In the genomic region with DNA sequence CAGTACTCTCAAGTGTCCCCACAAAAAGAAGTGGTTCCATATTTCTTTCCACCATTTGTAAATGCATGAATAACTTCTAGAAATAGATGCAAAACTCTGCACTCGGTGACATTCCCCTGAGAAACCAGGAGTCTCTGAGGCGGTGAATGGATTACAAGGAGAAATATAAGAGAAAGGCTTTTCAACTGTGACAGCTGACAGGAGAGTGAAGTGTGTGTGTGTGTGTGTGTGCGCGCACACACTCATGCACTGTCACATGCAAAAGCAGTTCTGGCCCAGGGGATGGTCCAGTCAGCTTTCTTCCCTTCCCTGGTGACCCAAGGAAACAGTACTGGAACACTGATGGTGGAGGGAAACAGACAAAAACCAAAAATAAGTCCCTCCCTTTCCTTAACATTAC, we compare ENCODE assay signal across 30 cellular contexts.
"Had no signal": no experiment of that assay in that cellular context is flagged by ENCODE, and none has a peak within 500 bp of the region (broad histone marks: within the 10 kb centered on the region; RNA-seq: fewer than 3 reads in every experiment).

No MANE protein-coding gene starts in this region.

- H3K4me2 ChIP-seq: neural progenitor cell, smooth muscle cell had no signal

- H3K27ac ChIP-seq: neural progenitor cell, pancreas, prostate gland, skin epidermis, spleen, suprapubic skin, testis, tibial artery, transverse colon, upper lobe of right lung, uterus had no signal

- ATAC-seq: naive thymus-derived CD8-positive, alpha-beta T cell; natural killer cell treated with Interleukin-12 subunit alpha and Interleukin-12 subunit beta and Interleukin-15 and Interleukin-18, amount 100 ng/mL, for 72 hours; pancreas; right cardiac atrium; sciatic nerve; stimulated activated memory B cell treated with anti-CD40 and anti-IgM and Interleukin-4, amounts not matched to agents 10 μg/mL and 1 μg/mL and 100 μg/mL, for 72 hours; stimulated activated naive CD8-positive, alpha-beta T cell treated with anti-CD3 and anti-CD28 coated beads, Interleukin-15, amount 100 ng/mL, for 72 hours; stimulated activated naive CD8-positive, alpha-beta T cell treated with anti-CD3 and anti-CD28 coated beads, Interleukin-15, Interleukin-2, amounts not matched to agents 100 U/mL and 50 U/mL, for 24 hours; upper lobe of right lung had no signal

- H3K27me3 Mint-ChIP-seq: naive B cell; natural killer cell treated with Interleukin-12 subunit alpha and Interleukin-12 subunit beta and Interleukin-15 and Interleukin-18, amount 100 ng/mL, for 72 hours; stimulated activated memory B cell treated with anti-CD40 and anti-IgM and Interleukin-4, amounts not matched to agents 10 μg/mL and 1 μg/mL and 100 μg/mL, for 72 hours had no signal

- H3K27ac Mint-ChIP-seq: naive B cell; naive thymus-derived CD8-positive, alpha-beta T cell; natural killer cell treated with Interleukin-12 subunit alpha and Interleukin-12 subunit beta and Interleukin-15 and Interleukin-18, amount 100 ng/mL, for 72 hours; nephron progenitor cell; neural progenitor cell; stimulated activated memory B cell treated with anti-CD40 and anti-IgM and Interleukin-4, amounts not matched to agents 10 μg/mL and 1 μg/mL and 100 μg/mL, for 72 hours; stimulated activated naive CD8-positive, alpha-beta T cell treated with anti-CD3 and anti-CD28 coated beads, Interleukin-15, amount 100 ng/mL, for 72 hours; type B pancreatic cell had no signal

- H3K9me3 Mint-ChIP-seq: naive B cell; natural killer cell treated with Interleukin-12 subunit alpha and Interleukin-12 subunit beta and Interleukin-15 and Interleukin-18, amount 100 ng/mL, for 72 hours; neural progenitor cell; stimulated activated memory B cell treated with anti-CD40 and anti-IgM and Interleukin-4, amounts not matched to agents 10 μg/mL and 1 μg/mL and 100 μg/mL, for 72 hours; stimulated activated naive CD8-positive, alpha-beta T cell treated with anti-CD3 and anti-CD28 coated beads, Interleukin-15, amount 100 ng/mL, for 72 hours; type B pancreatic cell had no signal

- H3K4me3 Mint-ChIP-seq: naive B cell; naive thymus-derived CD8-positive, alpha-beta T cell; natural killer cell treated with Interleukin-12 subunit alpha and Interleukin-12 subunit beta and Interleukin-15 and Interleukin-18, amount 100 ng/mL, for 72 hours; nephron progenitor cell; neural progenitor cell; stimulated activated memory B cell treated with anti-CD40 and anti-IgM and Interleukin-4, amounts not matched to agents 10 μg/mL and 1 μg/mL and 100 μg/mL, for 72 hours; stimulated activated naive CD8-positive, alpha-beta T cell treated with anti-CD3 and anti-CD28 coated beads, Interleukin-15, amount 100 ng/mL, for 72 hours; type B pancreatic cell had no signal

- H3K4me1 ChIP-seq: pancreas, prostate gland, spleen, suprapubic skin, testis, tibial artery, transverse colon, upper lobe of right lung, uterus had no signal

- H3K36me3 Mint-ChIP-seq: naive B cell; naive thymus-derived CD8-positive, alpha-beta T cell; natural killer cell treated with Interleukin-12 subunit alpha and Interleukin-12 subunit beta and Interleukin-15 and Interleukin-18, amount 100 ng/mL, for 72 hours; neural progenitor cell; stimulated activated memory B cell treated with anti-CD40 and anti-IgM and Interleukin-4, amounts not matched to agents 10 μg/mL and 1 μg/mL and 100 μg/mL, for 72 hours; type B pancreatic cell had no signal

- H3K9me3 ChIP-seq: pancreas, prostate gland, spleen, suprapubic skin, testis, tibial artery, transverse colon, upper lobe of right lung, uterus had no signal

- H3K4me3 ChIP-seq: neural progenitor cell, pancreas, prostate gland, skin epidermis, smooth muscle cell, spleen, suprapubic skin, testis, tibial artery, transverse colon, upper lobe of right lung, uterus had no signal

- DNase-seq: naive B cell; naive thymus-derived CD8-positive, alpha-beta T cell; nephron progenitor cell; occipital lobe; pancreas; right cardiac atrium; spleen; stimulated activated CD4-positive, alpha-beta T cell treated with anti-CD3 and anti-CD28 coated beads, Interleukin-12 subunit alpha, Interleukin-12 subunit beta, amount 100 ng/mL, for 4 hours; stimulated activated CD4-positive, alpha-beta T cell treated with anti-CD3 and anti-CD28 coated beads, Interleukin-1b, Interleukin-23, amount 100 ng/mL, for 48 hours; stimulated activated CD4-positive, alpha-beta T cell treated with anti-CD3 and anti-CD28 coated beads, Interleukin-4, amount 100 ng/mL, for 1 hour; stimulated activated CD4-positive, alpha-beta T cell treated with anti-CD3 and anti-CD28 coated beads, Interleukin-4, amount 100 ng/mL, for 4 hours; stimulated activated CD8-positive, alpha-beta memory T cell treated with anti-CD3 and anti-CD28 coated beads, Interleukin-4, amount 100 ng/mL, for 48 hours; stimulated activated naive CD4-positive, alpha-beta T cell; stimulated activated naive CD8-positive, alpha-beta T cell treated with anti-CD3 and anti-CD28 coated beads, Interleukin-15, amount 100 ng/mL, for 72 hours; stimulated activated naive CD8-positive, alpha-beta T cell treated with anti-CD3 and anti-CD28 coated beads, Interleukin-15, Interleukin-2, amounts not matched to agents 100 U/mL and 50 U/mL, for 24 hours; substantia nigra; testis; tibial artery; transverse colon; upper lobe of right lung; uterus had no signal

- H3K36me3 ChIP-seq: neural progenitor cell, pancreas, prostate gland, spleen, suprapubic skin, tibial artery, transverse colon, upper lobe of right lung, uterus had no signal

- H2AFZ ChIP-seq: neural progenitor cell had no signal

- H3K27me3 ChIP-seq: neural progenitor cell, spleen, suprapubic skin, testis, tibial artery, transverse colon, upper lobe of right lung, uterus had no signal

- H3K9ac ChIP-seq: neural progenitor cell had no signal

- H3K4me1 Mint-ChIP-seq: naive B cell; naive thymus-derived CD8-positive, alpha-beta T cell; nephron progenitor cell; stimulated activated memory B cell treated with anti-CD40 and anti-IgM and Interleukin-4, amounts not matched to agents 10 μg/mL and 1 μg/mL and 100 μg/mL, for 72 hours; stimulated activated naive CD8-positive, alpha-beta T cell treated with anti-CD3 and anti-CD28 coated beads, Interleukin-15, amount 100 ng/mL, for 72 hours had no signal
